Comparison of ENCODE assay signal across 8 cellular contexts in the genomic region with DNA sequence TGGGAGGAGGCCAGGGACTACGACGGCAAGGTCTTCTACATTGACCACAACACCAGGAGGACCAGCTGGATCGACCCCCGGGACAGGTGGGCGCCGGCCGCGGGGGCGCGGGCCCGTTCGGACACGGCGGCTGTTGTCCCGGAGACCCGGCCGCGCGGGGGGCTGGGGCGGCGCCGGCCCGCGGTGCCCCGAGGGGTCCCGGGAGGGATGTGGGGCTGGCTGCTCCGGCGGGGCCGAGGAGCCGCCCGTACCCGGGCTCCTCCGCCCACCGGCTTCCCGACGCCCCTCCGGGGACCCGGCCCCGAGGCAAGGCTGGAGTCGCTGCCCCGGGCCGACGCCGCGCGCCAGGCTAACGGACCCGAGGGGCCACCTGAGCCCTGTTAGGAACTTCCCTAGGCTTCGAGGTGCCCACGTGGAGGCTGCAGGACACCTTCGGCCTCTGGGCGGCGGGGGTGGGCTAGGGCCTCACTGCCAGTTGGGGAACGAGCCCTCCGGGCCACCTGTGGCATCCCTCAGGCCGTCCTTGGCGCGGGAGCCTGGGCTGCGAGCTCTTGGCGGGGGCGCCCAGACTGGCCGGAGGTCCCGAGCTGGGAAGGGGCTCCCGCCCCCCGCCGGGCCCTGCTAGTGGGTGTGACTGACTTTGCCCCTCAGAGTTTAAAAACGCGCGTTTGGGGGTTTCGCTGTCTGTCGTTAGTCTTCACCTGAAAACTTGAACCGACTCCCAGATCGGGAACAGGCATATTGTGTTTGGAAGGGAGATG. TPM values are rescaled to one million over a fixed set of nuclear protein-coding genes. Genes with fewer than 3 reads are reported as not detected.
A peak's percentile ranks its signal among the peaks of the same experiment; 100 is the strongest.
DNase-seq lines count a peak whose midpoint lies in the region; ATAC-seq and TF ChIP-seq lines count a peak whose summit lies in the region.

No MANE protein-coding gene starts in this region.

- H3K4me3 ChIP-seq in fibroblast of the aortic adventitia (ENCODE audit: low read depth, low read length) = peak overlapping the region; percentile 89

- peak overlapping the region; percentile 91 for H3K4me3 Mint-ChIP-seq in nephron progenitor cell

- peaks cover 5% of the 10 kb centered on the region for H3K36me3 Mint-ChIP-seq in nephron progenitor cell (ENCODE audit: low read depth)

- ATAC-seq in HG03103 (IDR thresholded peaks at IDR 0.05; ENCODE audit: low read depth, unreplicated experiment) (peak; percentile 7), GM21786 (IDR thresholded peaks at IDR 0.05; ENCODE audit: unreplicated experiment) (no peak)

- H3K27me3 Mint-ChIP-seq in nephron progenitor cell (ENCODE audit: low read depth, poor library complexity) = no peaks in the 10 kb centered on the region

- peak; percentile 36 for DNase-seq in Daoy (ENCODE audit: low read depth)
- peak; percentile 57 for DNase-seq in activated CD8-positive, alpha-beta memory T cell treated with anti-CD3 and anti-CD28 coated beads, Interleukin-2, amount 50 U/mL, for 48 hours
- DNase-seq in fibroblast of the aortic adventitia (ENCODE audit: low read depth) = no peak
- DNase-seq in nephron progenitor cell = peak; percentile 69
- no peak for DNase-seq in NOMO-1 treated with dmso at 0.1 percent for 144 hours (lab: John Stamatoyannopoulos, UW; ENCODE audit: unreplicated experiment)
- no peak for DNase-seq in mesenteric fat pad (ENCODE audit: low spot score)

- TF ChIP-seq CTCF in fibroblast of the aortic adventitia (IDR thresholded peaks at IDR 0.05; ENCODE audit: insufficient read depth, low read length) = peak; percentile 31
- no peak for TF ChIP-seq CTCF in nephron progenitor cell (IDR thresholded peaks at IDR 0.05)

- H3K27ac Mint-ChIP-seq in nephron progenitor cell = peak overlapping the region; percentile 59

- no peaks in the 10 kb centered on the region for H3K9me3 Mint-ChIP-seq in nephron progenitor cell

- peaks cover 60% of the 10 kb centered on the region for H3K4me1 Mint-ChIP-seq in nephron progenitor cell

RNA-seq across cellular contexts. Expression of gene WWC2, which starts 0.7 kb away (rescaled TPM):
- 4.1 and 8.0 TPM in 2 replicates for total RNA-seq in Daoy (2014; rRNA removed; shearing (Covaris generic))
- total RNA-seq in fibroblast of the aortic adventitia (ENCODE audit: low replicate concordance) (21.5 and 47.0 TPM in 2 replicates), mesenteric fat pad (37.6 TPM)

Comparison
In these comparisons a context has a peak if more than half of its experiments do, and no peak if none do; other contexts are left out.
1. DNase-seq: peak in Daoy (single experiment), activated CD8-positive, alpha-beta memory T cell treated with anti-CD3 and anti-CD28 coated beads, Interleukin-2, amount 50 U/mL, for 48 hours (single experiment) and nephron progenitor cell (single experiment); none in fibroblast of the aortic adventitia (single experiment), NOMO-1 treated with dmso at 0.1 percent for 144 hours (single experiment) and mesenteric fat pad (single experiment).